ENCODE assay signal across 8 cellular contexts in genomic region chr1:206430031-206430983, GRCh38. TPM values are rescaled to one million over a fixed set of nuclear protein-coding genes. Genes with fewer than 3 reads are reported as not detected.
DNase-seq lines count a peak whose midpoint lies in the region; ATAC-seq and TF ChIP-seq lines count a peak whose summit lies in the region.

No MANE protein-coding gene starts in this region.

- DNase-seq in AG09309 (ENCODE audit: low read depth) = peak; percentile 68
- DNase-seq in GM19238 (ENCODE audit: insufficient read length, low spot score) = peak; percentile 49
- DNase-seq in epithelial cell of esophagus (ENCODE audit: low read depth) = peak; percentile 97
- no peak for DNase-seq in type B pancreatic cell (ENCODE audit: extremely low spot score, unreplicated experiment)
- DNase-seq in caudate nucleus (lab: John Stamatoyannopoulos, UW) = no peak
- DNase-seq in left colon = no peak
- no peak for DNase-seq in NCI-H2081 (lab: John Stamatoyannopoulos, UW)

- no peaks in the 10 kb centered on the region for H3K9me3 Mint-ChIP-seq in type B pancreatic cell

- intact Hi-C loops in left colon (cut with DNase I, micrococcal nuclease) = no loop called here

- H3K27me3 Mint-ChIP-seq in type B pancreatic cell = no peaks in the 10 kb centered on the region

- H3K4me3 ChIP-seq in AG09309 (ENCODE audit: control insufficient read depth, low read depth, low read length) (no peak overlapping the region), epithelial cell of esophagus (ENCODE audit: low read length) (no peak overlapping the region)

- no peaks in the 10 kb centered on the region for H3K4me1 Mint-ChIP-seq in type B pancreatic cell (ENCODE audit: unreplicated experiment)

- peak; percentile 39 for TF ChIP-seq CTCF in AG09309 (IDR thresholded peaks at IDR 0.05; ENCODE audit: control insufficient read depth, insufficient read depth, low read depth, low read length, missing control alignments)
- TF ChIP-seq CTCF in epithelial cell of esophagus (IDR thresholded peaks at IDR 0.05; ENCODE audit: insufficient read depth, low read depth, low read length, missing control alignments) = peak; percentile 30
- no peak for TF ChIP-seq CTCF in type B pancreatic cell (conservative IDR thresholded peaks at IDR 0.05)

- H3K36me3 Mint-ChIP-seq in type B pancreatic cell = peaks cover 51% of the 10 kb centered on the region

- H3K27ac ChIP-seq in caudate nucleus (ENCODE audit: low read depth, low read length) = no peak overlapping the region

- H3K4me3 Mint-ChIP-seq in type B pancreatic cell = no peak overlapping the region

- ATAC-seq in HG03175 (IDR thresholded peaks at IDR 0.05; ENCODE audit: unreplicated experiment) = peak; percentile 98
- no peak for ATAC-seq in left colon

- peak overlapping the region; percentile 74 for H3K27ac Mint-ChIP-seq in type B pancreatic cell

RNA-seq across cellular contexts. Expression of gene IKBKE, which starts 40.0 kb away (rescaled TPM):
- total RNA-seq in type B pancreatic cell (ENCODE audit: low replicate concordance) (10.7 and 13.4 TPM in 2 replicates), left colon (10 to 100 TPM; 18.2 to 19.8 TPM)

Comparison
In these comparisons a context has a peak if more than half of its experiments do, and no peak if none do; other contexts are left out.
1. DNase-seq: peak in AG09309 (single experiment), GM19238 (single experiment) and epithelial cell of esophagus (single experiment); none in type B pancreatic cell (single experiment), caudate nucleus (0 of 61), left colon (0 of 2) and NCI-H2081 (0 of 2).